ENCODE assay signal across 26 cellular contexts in the genomic region with DNA sequence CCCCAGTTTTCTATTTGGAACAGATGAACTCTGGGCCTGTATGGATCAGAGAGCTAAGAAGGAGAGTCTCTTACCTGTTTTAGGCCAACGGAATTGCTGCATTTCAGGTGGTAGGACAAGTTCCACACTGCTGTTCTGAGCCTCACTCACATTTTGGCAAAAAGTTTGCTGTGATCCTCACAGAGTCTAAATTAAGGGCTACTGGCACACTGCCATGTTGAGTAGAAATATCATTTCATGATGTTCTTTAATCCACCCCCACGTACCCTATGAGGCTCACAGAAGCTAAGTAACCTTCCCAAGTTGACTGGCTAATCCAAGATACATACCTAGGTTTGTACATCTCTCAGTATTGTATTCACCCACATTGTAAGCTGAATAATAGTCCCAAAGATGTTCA.
A peak's percentile ranks its signal among the peaks of the same experiment; 100 is the strongest.
DNase-seq lines count a peak whose midpoint lies in the region; TF ChIP-seq lines count a peak whose summit lies in the region.
"Had no signal": no experiment of that assay in that cellular context is flagged by ENCODE, and none has a peak within 500 bp of the region (broad histone marks: within the 10 kb centered on the region; RNA-seq: fewer than 3 reads in every experiment).

No MANE protein-coding gene starts in this region.

- H3K4me1 Mint-ChIP-seq in Caco-2 (ENCODE audit: low read depth, unreplicated experiment) (peaks cover 33% of the 10 kb centered on the region), progenitor cell of endocrine pancreas (ENCODE audit: low read depth) (no peaks in the 10 kb centered on the region)

- WGBS in prostate gland: 54% methylated on average over 2 of the region's 2 CpGs

- H3K27me3 ChIP-seq in Caco-2 (replicated peaks; ENCODE audit: control insufficient read depth, insufficient read depth, low read length) (no peaks in the 10 kb centered on the region), SJSA1 (replicated peaks) (no peaks in the 10 kb centered on the region), colonic mucosa (no peaks in the 10 kb centered on the region), prostate gland (replicated peaks; ENCODE audit: insufficient read depth) (no peaks in the 10 kb centered on the region)
- H3K27me3 ChIP-seq: MG63, SJCRH30 had no signal

- H3K4me3 ChIP-seq in Caco-2 (ENCODE audit: low read depth, low read length) (no peak overlapping the region), SJSA1 (no peak overlapping the region), colonic mucosa (no peak overlapping the region), prostate gland (no peak overlapping the region)
- H3K4me3 ChIP-seq: GM12878, GM23338, MG63, SJCRH30 had no signal

- H3K4me3 Mint-ChIP-seq in Caco-2 (ENCODE audit: unreplicated experiment) (no peak overlapping the region), progenitor cell of endocrine pancreas (ENCODE audit: low read depth) (no peak overlapping the region)
- H3K4me3 Mint-ChIP-seq: CD8-positive, alpha-beta T cell; GM23338; H9 had no signal

- H3K4me1 ChIP-seq in Caco-2 (peaks cover 11% of the 10 kb centered on the region; the same call in 1 of the 2 replicates), SJSA1 (replicated peaks) (peaks cover 13% of the 10 kb centered on the region), colonic mucosa (no peaks in the 10 kb centered on the region), prostate gland (replicated peaks) (no peaks in the 10 kb centered on the region)
- H3K4me1 ChIP-seq: SJCRH30 had no signal

- H3K9ac ChIP-seq in colonic mucosa (ENCODE audit: low read depth in 2 of 2, low read length in 2 of 2): no peak overlapping the region

- TF ChIP-seq CTCF in Caco-2 (IDR thresholded peaks at IDR 0.05; ENCODE audit: insufficient read depth in 1 of 2, low read depth in 1 of 2, low read length in 1 of 2, severe bottlenecking in 1 of 2, unreplicated experiment in 1 of 2) (no peak), colonic mucosa (IDR thresholded peaks at IDR 0.05) (no peak), prostate gland (IDR thresholded peaks at IDR 0.05) (no peak), progenitor cell of endocrine pancreas (IDR thresholded peaks at IDR 0.05; ENCODE audit: unreplicated experiment) (no peak)

- H3K27me3 Mint-ChIP-seq in Caco-2 (ENCODE audit: insufficient read depth, unreplicated experiment) (no peaks in the 10 kb centered on the region), progenitor cell of endocrine pancreas (peaks cover 14% of the 10 kb centered on the region)

- TF ChIP-seq POLR2A in prostate gland (IDR thresholded peaks at IDR 0.05): no peak

- CTCF ChIA-PET in Caco-2 (lab: Charles Lee): no interaction called here

- peak overlapping the region; percentile 65; the same call in 1 of the 2 replicates for H3K27ac ChIP-seq in SJSA1
- H3K27ac ChIP-seq in colonic mucosa: no peak overlapping the region
- no peak overlapping the region for H3K27ac ChIP-seq in prostate gland
- H3K27ac ChIP-seq: SJCRH30 had no signal

- H3K36me3 ChIP-seq in Caco-2 (ENCODE audit: control insufficient read depth, insufficient read depth, low read length): no peaks in the 10 kb centered on the region
- H3K36me3 ChIP-seq in SJSA1: no peaks in the 10 kb centered on the region
- H3K36me3 ChIP-seq in colonic mucosa: no peaks in the 10 kb centered on the region
- no peaks in the 10 kb centered on the region for H3K36me3 ChIP-seq in prostate gland
- H3K36me3 ChIP-seq: MG63, SJCRH30 had no signal

- BruUV-seq in Caco-2 (replicated peaks; lab: Mats Ljungman, UMichigan): no TSS peak

- POLR2A ChIA-PET in Caco-2 (lab: Charles Lee): no interaction called here

- peaks cover 9% of the 10 kb centered on the region; the same call in 1 of the 2 replicates for H3K9me3 ChIP-seq in Caco-2
- H3K9me3 ChIP-seq in SJSA1 (replicated peaks): no peaks in the 10 kb centered on the region
- no peaks in the 10 kb centered on the region for H3K9me3 ChIP-seq in colonic mucosa
- H3K9me3 ChIP-seq in prostate gland: no peaks in the 10 kb centered on the region
- H3K9me3 ChIP-seq: MG63, SJCRH30 had no signal

- DNase-seq in Caco-2 (no peak), SJSA1 (ENCODE audit: low read depth in 1 of 2, low spot score in 2 of 2) (no peak), inferior parietal cortex (ENCODE audit: extremely low spot score) (peak; percentile 44), superior temporal gyrus (ENCODE audit: extremely low spot score) (peak; percentile 58), colonic mucosa (no peak), prostate gland (ENCODE audit: low spot score) (no peak), progenitor cell of endocrine pancreas (ENCODE audit: low spot score, unreplicated experiment) (no peak)
- DNase-seq: AML-193; C1 segment of cervical spinal cord; CD8-positive, alpha-beta T cell; DMS 273 treated with DMSO at 0.1 percent for 48 hours; DMS79; GDM1; H9; KG1; MG63; NCI-H1105 treated with DMSO at 0.1 percent for 48 hours; NCI-H146; NCI-H1930; NCI-H446; NCI-H524 treated with DMSO at 0.1 percent for 48 hours; NCI-H774; PC-3; SJCRH30 had no signal

- H3K27ac Mint-ChIP-seq in Caco-2 (ENCODE audit: unreplicated experiment) (peak overlapping the region; percentile 61), progenitor cell of endocrine pancreas (no peak overlapping the region)
- H3K27ac Mint-ChIP-seq: CD8-positive, alpha-beta T cell; GM23338; H9 had no signal

- peaks cover 5% of the 10 kb centered on the region for H3K36me3 Mint-ChIP-seq in Caco-2 (ENCODE audit: insufficient read depth, unreplicated experiment)
- peaks cover 1% of the 10 kb centered on the region for H3K36me3 Mint-ChIP-seq in progenitor cell of endocrine pancreas (ENCODE audit: insufficient read depth)
- H3K36me3 Mint-ChIP-seq: CD8-positive, alpha-beta T cell had no signal

- intact Hi-C loops in Caco-2 (cut with micrococcal nuclease; ENCODE audit: unreplicated experiment) (loop anchor here (2.0 kb wide), 1 partner anchor 13 kb away; no protein-coding TSS in a partner anchor), colonic mucosa (cut with DNase I) (no loop called here), prostate gland (cut with DNase I) (no loop called here)

- H3K9me3 Mint-ChIP-seq in Caco-2 (ENCODE audit: unreplicated experiment) (peaks cover 43% of the 10 kb centered on the region), progenitor cell of endocrine pancreas (ENCODE audit: low read depth) (peaks cover 14% of the 10 kb centered on the region)

Comparison
In these comparisons a context has a peak if more than half of its experiments do, and no peak if none do; other contexts are left out.
1. DNase-seq: peak in inferior parietal cortex (single experiment) and superior temporal gyrus (single experiment); none in Caco-2 (0 of 2), SJSA1 (0 of 2), colonic mucosa (single experiment), prostate gland (single experiment) and progenitor cell of endocrine pancreas (single experiment).